Comparison of ENCODE assay signal across 8 cellular contexts in the genomic region with DNA sequence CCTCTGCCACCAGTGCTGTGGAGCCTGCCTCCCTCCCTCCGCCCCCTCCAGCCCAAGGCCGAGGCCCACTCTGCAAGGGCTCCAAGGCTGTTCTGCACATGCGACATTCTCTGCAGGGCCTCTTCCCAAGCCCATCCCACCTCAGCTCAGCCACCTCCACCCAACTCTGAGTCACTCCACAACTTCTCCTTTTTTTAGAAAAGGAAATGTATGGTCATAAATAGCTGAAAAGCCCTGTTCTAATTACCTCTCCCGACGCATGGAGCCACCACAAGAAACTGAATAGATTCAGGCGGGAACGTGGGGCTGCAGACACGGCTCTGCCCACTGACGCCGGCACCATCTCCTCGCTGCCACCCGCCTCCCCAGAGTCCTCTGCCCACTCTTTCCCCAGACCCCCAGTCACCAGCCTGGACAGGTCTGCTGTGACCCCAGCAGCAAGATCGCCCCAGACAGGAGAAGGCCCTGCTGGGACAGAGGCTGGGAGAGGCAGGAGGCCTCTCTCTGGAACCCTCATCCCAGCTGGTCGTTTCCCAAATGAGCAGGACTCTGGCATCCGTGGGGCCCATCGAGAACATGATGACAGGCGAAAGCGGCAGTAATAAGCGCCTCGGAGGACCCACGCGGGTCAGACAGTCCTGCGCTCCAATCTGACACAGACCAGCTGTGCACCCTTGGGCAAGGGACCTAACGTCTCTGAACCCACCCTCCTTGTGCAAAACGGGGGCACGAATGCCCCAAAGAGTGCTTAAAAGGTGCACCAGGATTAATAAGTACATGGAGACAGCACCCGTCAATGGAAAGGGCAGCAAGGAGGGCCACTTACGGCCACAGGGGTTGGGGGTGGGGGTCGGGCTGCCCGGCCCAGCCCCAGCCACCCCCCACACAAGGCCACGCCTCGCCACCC.
DNase-seq lines count a peak whose midpoint lies in the region; ATAC-seq, FAIRE-seq and TF ChIP-seq lines count a peak whose summit lies in the region.

No MANE protein-coding gene starts in this region.

- peak; percentile 55 for DNase-seq in GM04503 (ENCODE audit: low read depth)
- DNase-seq in Peyer's patch = peak in 1 of 3 donors; percentile 48
- DNase-seq in fibroblast of lung (ENCODE audit: low read depth in 2 of 2) = peak; percentile 80 to 81
- DNase-seq in non-pigmented ciliary epithelial cell (ENCODE audit: low read depth) = peak; percentile 44
- no peak for DNase-seq in DMS153 (lab: John Stamatoyannopoulos, UW)
- no peak for DNase-seq in GM12892 (ENCODE audit: insufficient read length)

- peak overlapping the region; percentile 3 for H3K9ac ChIP-seq in fibroblast of lung (ENCODE audit: insufficient read depth, low read length)

- H3K9me3 ChIP-seq in Peyer's patch = no peaks in the 10 kb centered on the region
- H3K9me3 ChIP-seq in fibroblast of lung (ENCODE audit: control insufficient read depth, insufficient read depth, low read depth, low read length) = no peaks in the 10 kb centered on the region

- TF ChIP-seq POLR2A in Peyer's patch (IDR thresholded peaks at IDR 0.05) = no peak
- no peak for TF ChIP-seq POLR2A in GM12892 (IDR thresholded peaks at IDR 0.05; ENCODE audit: low read depth, low read length)

- H3K27ac ChIP-seq in Peyer's patch (peak overlapping the region; percentile 34 to 66 (median 60)), fibroblast of lung (ENCODE audit: insufficient read depth, low read length) (peak overlapping the region; percentile 80)

- no peaks in the 10 kb centered on the region for H4K20me1 ChIP-seq in fibroblast of lung (ENCODE audit: control insufficient read depth, extremely low read depth, insufficient read depth, low read length)

- peaks cover 0 to 7% (median 4%) of the 10 kb centered on the region in 4 donors for H3K4me1 ChIP-seq in Peyer's patch
- peaks cover 19% of the 10 kb centered on the region for H3K4me1 ChIP-seq in fibroblast of lung (ENCODE audit: control insufficient read depth, extremely low read depth, insufficient read depth, low read length)

- no peak for TF ChIP-seq CTCF in Peyer's patch (IDR thresholded peaks at IDR 0.05)
- TF ChIP-seq CTCF in fibroblast of lung (conservative IDR thresholded peaks at IDR 0.05 in 1 of 2, IDR thresholded peaks at IDR 0.05 in 1 of 2; ENCODE audit: low read depth in 1 of 2, low read length in 2 of 2) = no peak

- FAIRE-seq in GM12892 (lab: Jason Lieb, UNC) = no peak

- H3K36me3 ChIP-seq in Peyer's patch (no peaks in the 10 kb centered on the region), fibroblast of lung (ENCODE audit: control insufficient read depth, insufficient read depth, low read length) (no peaks in the 10 kb centered on the region)

- peak overlapping the region; percentile 63 for H3K4me2 ChIP-seq in fibroblast of lung (ENCODE audit: extremely low read depth, insufficient read depth, low read length)

- H3K27me3 ChIP-seq in Peyer's patch = no peaks in the 10 kb centered on the region
- H3K27me3 ChIP-seq in fibroblast of lung (ENCODE audit: control insufficient read depth, insufficient read depth, low read length) = no peaks in the 10 kb centered on the region

- H3K4me3 ChIP-seq in Peyer's patch (peak overlapping the region in 2 of 4 donors; percentile 3 to 19), fibroblast of lung (replicated peaks in 1 of 4; ENCODE audit: control extremely low read depth in 1 of 4, insufficient read depth in 1 of 4, low read depth in 3 of 4, low read length in 4 of 4) (no peak overlapping the region)

- no peaks in the 10 kb centered on the region for H3K79me2 ChIP-seq in fibroblast of lung (ENCODE audit: control insufficient read depth, insufficient read depth, low read length)

- ATAC-seq in GM21717 (IDR thresholded peaks at IDR 0.05; ENCODE audit: unreplicated experiment) (no peak), GM18870 (IDR thresholded peaks at IDR 0.05; ENCODE audit: unreplicated experiment) (no peak)

- no peak overlapping the region for H2AFZ ChIP-seq in fibroblast of lung (ENCODE audit: low read length)

Comparison
In these comparisons a context has a peak if more than half of its experiments do, and no peak if none do; other contexts are left out.
1. DNase-seq: peak in GM04503 (single experiment), fibroblast of lung (2 of 2) and non-pigmented ciliary epithelial cell (single experiment); none in DMS153 (single experiment) and GM12892 (single experiment).